In genomic region chr7:98266840-98267239, GRCh38 we compare ENCODE assay signal across 10 cellular contexts. TPM values are rescaled to one million over a fixed set of nuclear protein-coding genes. Genes with fewer than 3 reads are reported as not detected.
DNase-seq lines count a peak whose midpoint lies in the region; ATAC-seq, FAIRE-seq and TF ChIP-seq lines count a peak whose summit lies in the region.
"Had no signal": no experiment of that assay in that cellular context is flagged by ENCODE, and none has a peak within 500 bp of the region (broad histone marks: within the 10 kb centered on the region; RNA-seq: fewer than 3 reads in every experiment).

No MANE protein-coding gene starts in this region.

- FAIRE-seq in H1 (lab: Jason Lieb, UNC) = no peak

- H3K4me2 ChIP-seq in H1 (ENCODE audit: insufficient read depth in 1 of 2, low read depth in 2 of 2, low read length in 2 of 2) = no peak overlapping the region

- peaks cover 9% of the 10 kb centered on the region for H3K4me1 Mint-ChIP-seq in osteocyte (ENCODE audit: unreplicated experiment)
- H3K4me1 Mint-ChIP-seq: central memory CD8-positive, alpha-beta T cell had no signal

- no peak overlapping the region for H3K56ac ChIP-seq in H1 (replicated peaks; ENCODE audit: insufficient read length, low read depth, low read length)

- no peak overlapping the region for H2AK5ac ChIP-seq in H1 (ENCODE audit: low read depth, low read length)

- H3K14ac ChIP-seq in H1 (ENCODE audit: insufficient read length) = no peak overlapping the region

- TF ChIP-seq POLR2A in NB4 (IDR thresholded peaks at IDR 0.05; ENCODE audit: extremely low read depth, insufficient read length) = no peak
- TF ChIP-seq POLR2A in H1 (IDR thresholded peaks at IDR 0.05; ENCODE audit: control extremely low read depth in 1 of 2, low read depth in 2 of 2, low read length in 2 of 2) = no peak

- H4K8ac ChIP-seq in H1 (ENCODE audit: extremely low read depth, insufficient read depth, low read length) = no peak overlapping the region

- peak; percentile 55 for TF ChIP-seq CTCF in NB4 (IDR thresholded peaks at IDR 0.05; ENCODE audit: low read depth, low read length)
- peak; percentile 8 to 16 (median 11); a peak in 2 of 4 replicates for TF ChIP-seq CTCF in H1 (IDR thresholded peaks at IDR 0.05; ENCODE audit: control extremely low read depth in 1 of 3, insufficient read depth in 1 of 3, low read depth in 1 of 3, low read length in 3 of 3)
- TF ChIP-seq CTCF in osteocyte (IDR thresholded peaks at IDR 0.05) = peak; percentile 52

- H4K91ac ChIP-seq in H1 (replicated peaks; ENCODE audit: insufficient read length, low read length) = no peak overlapping the region

- ATAC-seq in GM18511 (IDR thresholded peaks at IDR 0.05; ENCODE audit: unreplicated experiment) = no peak
- no peak for ATAC-seq in GM19023 (IDR thresholded peaks at IDR 0.05; ENCODE audit: unreplicated experiment)

- no peak overlapping the region for H3K4me3 Mint-ChIP-seq in osteocyte (ENCODE audit: unreplicated experiment)
- H3K4me3 Mint-ChIP-seq: central memory CD8-positive, alpha-beta T cell had no signal

- H2BK20ac ChIP-seq in H1 (ENCODE audit: low read length) = no peak overlapping the region

- no peak overlapping the region for H3K18ac ChIP-seq in H1 (ENCODE audit: extremely low read depth, low read length)

- no peak overlapping the region for H3K27ac Mint-ChIP-seq in osteocyte (ENCODE audit: unreplicated experiment)

- H3K4me3 ChIP-seq in NB4 (ENCODE audit: low read depth, low read length) = no peak overlapping the region
- no peak overlapping the region for H3K4me3 ChIP-seq in H1 (ENCODE audit: extremely low read depth in 1 of 4, insufficient read depth in 2 of 4, low read depth in 3 of 4, low read length in 4 of 4)

- CTCF ChIA-PET in H1 (lab: Charles Lee; ENCODE audit: partially characterized antibody) = interaction anchor here (0.7 to 1.7 kb wide), 9 partner anchors 8 to 543 kb away, joined by 3 to 4 read pairs (median 3); no protein-coding TSS in a partner anchor

- H2BK5ac ChIP-seq in H1 (ENCODE audit: low read depth, low read length) = no peak overlapping the region

- H3K79me2 ChIP-seq in H1 (ENCODE audit: control insufficient read depth in 1 of 2, insufficient read depth in 2 of 2, low read length in 2 of 2) = no peaks in the 10 kb centered on the region

- H2BK120ac ChIP-seq in H1 (replicated peaks; ENCODE audit: low read depth, low read length) = no peak overlapping the region

- H4K20me1 ChIP-seq in H1 (replicated peaks in 1 of 2; ENCODE audit: control insufficient read depth in 1 of 2, insufficient read depth in 2 of 2, low read length in 2 of 2) = no peaks in the 10 kb centered on the region

- no peak overlapping the region for H2BK12ac ChIP-seq in H1 (ENCODE audit: low read depth, low read length)

- H3K4me1 ChIP-seq in H1 (replicated peaks in 1 of 4; ENCODE audit: control insufficient read depth in 3 of 4, insufficient read depth in 4 of 4, low read length in 3 of 4) = no peaks in the 10 kb centered on the region

- no peak overlapping the region for H3K9ac ChIP-seq in H1 (replicated peaks in 1 of 4; ENCODE audit: extremely low read depth in 1 of 4, low read depth in 3 of 4, low read length in 3 of 4)

- H3K23ac ChIP-seq in H1 (ENCODE audit: insufficient read length) = no peak overlapping the region

- TF ChIP-seq EP300 in H1 (IDR thresholded peaks at IDR 0.05; ENCODE audit: borderline replicate concordance in 1 of 2, low read depth in 2 of 2, low read length in 2 of 2) = no peak

- H3K36me3 ChIP-seq in H1 (ENCODE audit: control insufficient read depth in 2 of 4, insufficient read depth in 4 of 4, low read length in 3 of 4) = no peaks in the 10 kb centered on the region

- H2BK15ac ChIP-seq in H1 (ENCODE audit: low read length) = no peak overlapping the region

- H3K79me1 ChIP-seq in H1 (ENCODE audit: low read depth, low read length) = no peaks in the 10 kb centered on the region; the same call in 1 of the 2 replicates

- H3K9me3 ChIP-seq in H1 (ENCODE audit: insufficient read depth in 2 of 2, low read depth in 1 of 2, low read length in 1 of 2) = no peaks in the 10 kb centered on the region

- POLR2A ChIA-PET in H1 (lab: Charles Lee; ENCODE audit: partially characterized antibody) = interaction anchor here (0.8 to 2.4 kb wide), 3 partner anchors 8 to 32 kb away, joined by 4 to 8 read pairs (median 4); no protein-coding TSS in a partner anchor

- no peak overlapping the region for H3K4ac ChIP-seq in H1 (replicated peaks; ENCODE audit: insufficient read length, low read depth, low read length)

- DNase-seq in EH (ENCODE audit: low read depth) (peak; percentile 44), NB4 (ENCODE audit: low read depth) (peak; percentile 43), H1 (ENCODE audit: low read depth in 1 of 2, low spot score in 2 of 2) (no peak), osteocyte (ENCODE audit: extremely low spot score, unreplicated experiment) (no peak), NCI-H774 (lab: John Stamatoyannopoulos, UW) (no peak), mesenteric fat pad (ENCODE audit: low spot score) (no peak)
- DNase-seq: activated CD4-positive, alpha-beta T cell treated with anti-CD3 and anti-CD28 coated beads for 48 hours had no signal

- peaks cover 1% of the 10 kb centered on the region for H3K36me3 Mint-ChIP-seq in osteocyte (ENCODE audit: unreplicated experiment)

- no peak overlapping the region for H3K27ac ChIP-seq in H1 (ENCODE audit: low read depth, low read length)

- H3K27me3 ChIP-seq in H1 (replicated peaks in 1 of 4; ENCODE audit: control insufficient read depth in 3 of 4, extremely low read depth in 1 of 4, insufficient read depth in 3 of 4, low read length in 3 of 4) = no peaks in the 10 kb centered on the region

- H3K23me2 ChIP-seq in H1 (ENCODE audit: low read depth, low read length) = no peaks in the 10 kb centered on the region

- H3K9me3 Mint-ChIP-seq in osteocyte (ENCODE audit: unreplicated experiment) = no peaks in the 10 kb centered on the region
- H3K9me3 Mint-ChIP-seq: central memory CD8-positive, alpha-beta T cell had no signal

- WGBS in H1 (ENCODE audit: extremely low coverage in 1 of 2, insufficient coverage in 1 of 2, insufficient read length in 1 of 2, insufficient replicate concordance in 2 of 2, low coverage in 1 of 2, low lambda C conversion rate in 2 of 2, missing lambda C conversion rate in 1 of 2), 2 experiments = 44% methylated on average over 2 of the region's 2 CpGs; no CpG with 5 or more reads in 1 of the 2 experiments

- H4K5ac ChIP-seq in H1 (ENCODE audit: insufficient read length, low read depth, low read length) = no peak overlapping the region

- TF ChIP-seq RAD21 in H1 (IDR thresholded peaks at IDR 0.05 in 1 of 2, conservative IDR thresholded peaks at IDR 0.05 in 1 of 2; ENCODE audit: low read depth in 2 of 2, low read length in 2 of 2) = peak; percentile 11 to 30; a peak in 1 of 4 replicates

- H2AFZ ChIP-seq in H1 (ENCODE audit: low read length) = no peak overlapping the region

- no peaks in the 10 kb centered on the region for H3K27me3 Mint-ChIP-seq in osteocyte (ENCODE audit: unreplicated experiment)
- H3K27me3 Mint-ChIP-seq: central memory CD8-positive, alpha-beta T cell had no signal

TF ChIP-seq in H1, 55 proteins besides CTCF, POLR2A, EP300 and RAD21:
- TF ChIP-seq CEBPB (IDR thresholded peaks at IDR 0.05; ENCODE audit: low read depth, low read length) (peak; percentile 63; the same call in 1 of the 2 replicates), USF2 (IDR thresholded peaks at IDR 0.05; ENCODE audit: low read length) (no peak)

RNA-seq across cellular contexts. Expression of gene BRI3, which starts 14.6 kb away (rescaled TPM):
- 93.4 and 94.0 TPM in 2 replicates for total RNA-seq in H1 (2021; fragmentation: NEBNext Ultra II Directional; extraction: Animal tissue kit (Norgen Biotek cat#: 25700))
- polyA plus RNA-seq in H1 (2011; rRNA removed) = 77.5 and 98.4 TPM in 2 replicates
- 51.4 TPM for polyA plus RNA-seq in H1 (2011; cell fraction: cytosol; rRNA removed)
- 76.2 TPM for polyA plus RNA-seq in H1 (2011; cell fraction: nucleus; rRNA removed)
- 80.0 to 96.4 TPM (median 93.0 TPM) in 4 replicates for polyA plus RNA-seq in H1 (2012, experiment 1 of 2)
- polyA plus RNA-seq in H1 (2012, experiment 2 of 2) = 151 TPM
- 114 TPM for polyA plus RNA-seq in H1 (2013, experiment 1 of 2)
- 115 TPM for polyA plus RNA-seq in H1 (2013, experiment 2 of 2)
- polyA minus RNA-seq in H1 (2011; rRNA and poly(A)+ RNA removed) = 38.1 and 52.1 TPM in 2 replicates
- 36.2 TPM for polyA minus RNA-seq in H1 (2011; cell fraction: cytosol; rRNA and poly(A)+ RNA removed)
- polyA minus RNA-seq in H1 (2011; cell fraction: nucleus; rRNA and poly(A)+ RNA removed) = 29.3 TPM
- 344 and 379 TPM in 2 replicates for total RNA-seq in osteocyte
- 355 TPM for total RNA-seq in mesenteric fat pad

RNA-seq across cellular contexts. Expression of gene TECPR1, which starts 14.8 kb away (rescaled TPM):
- 11.1 and 11.4 TPM in 2 replicates for total RNA-seq in H1 (2021; fragmentation: NEBNext Ultra II Directional; extraction: Animal tissue kit (Norgen Biotek cat#: 25700))
- 1.3 and 2.4 TPM in 2 replicates for polyA plus RNA-seq in H1 (2011; rRNA removed)
- polyA plus RNA-seq in H1 (2011; cell fraction: cytosol; rRNA removed) = 4.1 TPM
- 9.3 TPM for polyA plus RNA-seq in H1 (2011; cell fraction: nucleus; rRNA removed)
- 7.8 to 10.2 TPM (median 8.4 TPM) in 4 replicates for polyA plus RNA-seq in H1 (2012, experiment 1 of 2)
- 6.2 TPM for polyA plus RNA-seq in H1 (2012, experiment 2 of 2)
- polyA plus RNA-seq in H1 (2013, experiment 1 of 2) = 3.3 TPM
- 3.3 TPM for polyA plus RNA-seq in H1 (2013, experiment 2 of 2)
- 3.1 and 4.7 TPM in 2 replicates for polyA minus RNA-seq in H1 (2011; rRNA and poly(A)+ RNA removed)
- polyA minus RNA-seq in H1 (2011; cell fraction: cytosol; rRNA and poly(A)+ RNA removed) = 2.8 TPM
- 8.1 TPM for polyA minus RNA-seq in H1 (2011; cell fraction: nucleus; rRNA and poly(A)+ RNA removed)
- total RNA-seq in osteocyte (33.6 and 38.7 TPM in 2 replicates), mesenteric fat pad (25.5 TPM)

RNA-seq across cellular contexts. Expression of gene BHLHA15, which starts 55.6 kb away (rescaled TPM):
- total RNA-seq in H1 (2021; fragmentation: NEBNext Ultra II Directional; extraction: Animal tissue kit (Norgen Biotek cat#: 25700)) = 2.7 and 3.5 TPM in 2 replicates
- polyA plus RNA-seq in H1 (2011; rRNA removed) = 1.1 and 2.2 TPM in 2 replicates
- 2.0 TPM for polyA plus RNA-seq in H1 (2011; cell fraction: cytosol; rRNA removed)
- polyA plus RNA-seq in H1 (2011; cell fraction: nucleus; rRNA removed) = 3.2 TPM
- polyA plus RNA-seq in H1 (2012, experiment 1 of 2) = 1.3 to 1.7 TPM (median 1.7 TPM) in 3 of 4 replicates, not detected in the other
- polyA plus RNA-seq in H1 (2012, experiment 2 of 2) = 0.67 TPM
- polyA plus RNA-seq in H1 (2013, experiment 1 of 2) = 3.8 TPM
- 3.4 TPM for polyA plus RNA-seq in H1 (2013, experiment 2 of 2)
- 0.39 TPM in 1 of 2 replicates, not detected in the other for polyA minus RNA-seq in H1 (2011; rRNA and poly(A)+ RNA removed)
- not detected for polyA minus RNA-seq in H1 (2011; cell fraction: cytosol; rRNA and poly(A)+ RNA removed)
- 2.1 TPM for polyA minus RNA-seq in H1 (2011; cell fraction: nucleus; rRNA and poly(A)+ RNA removed)
- total RNA-seq in osteocyte (not detected in 2 replicates), mesenteric fat pad (0.67 TPM)

Comparison
In these comparisons a context has a peak if more than half of its experiments do, and no peak if none do; other contexts are left out.
1. DNase-seq: peak in EH (single experiment) and NB4 (single experiment); none in H1 (0 of 2), osteocyte (single experiment), NCI-H774 (single experiment) and mesenteric fat pad (single experiment).
2. Peak in every context shown above with its lines, with median percentiles within 50 percentile points of each other: CTCF ChIP-seq.